Comparison of ENCODE assay signal across 1 cellular context in the genomic region with DNA sequence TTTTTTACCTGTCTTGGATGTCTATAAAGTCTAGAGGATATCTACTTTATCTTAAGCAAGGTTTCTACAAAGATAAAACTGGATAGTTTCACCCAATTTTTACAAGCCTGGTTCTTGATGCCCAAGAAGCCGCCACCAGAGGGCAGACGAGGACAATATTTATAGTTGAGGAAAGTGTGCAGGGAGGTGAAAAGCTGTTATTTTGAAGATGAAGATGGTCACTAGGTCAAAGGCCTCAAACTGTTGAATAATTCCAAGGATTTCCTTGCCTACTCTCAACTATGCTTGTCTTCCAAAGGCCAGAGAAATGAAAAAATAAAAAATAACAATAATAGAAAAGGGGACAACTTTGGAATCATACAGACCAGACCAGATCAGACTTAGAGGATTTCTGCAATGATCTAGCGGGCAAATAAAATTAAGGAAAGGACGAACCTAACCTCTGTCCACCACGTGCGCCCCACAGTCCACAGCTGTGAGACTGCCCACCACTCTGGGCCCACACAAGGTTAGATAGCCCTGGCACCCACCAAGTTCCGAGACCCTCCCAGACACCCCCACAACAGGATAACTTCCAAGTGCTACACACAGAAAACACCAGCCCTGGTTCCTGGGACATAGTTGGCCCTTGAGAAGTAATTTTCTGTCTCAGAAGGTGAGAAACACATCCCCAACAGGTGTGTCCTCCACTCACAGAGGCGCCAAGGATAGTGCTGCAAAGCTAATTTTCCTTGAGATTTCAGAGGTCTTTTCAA.
TF ChIP-seq lines count a peak whose summit lies in the region.

No MANE protein-coding gene starts in this region.

TF ChIP-seq in HCT116, 20 proteins besides CTCF, POLR2A, EP300 and RAD21 (continued from another document):
- no peak for TF ChIP-seq CBX3 (IDR thresholded peaks at IDR 0.05; ENCODE audit: low read depth)
- TF ChIP-seq SP1 (IDR thresholded peaks at IDR 0.05; ENCODE audit: low read depth): no peak
- no peak for TF ChIP-seq EGR1 (IDR thresholded peaks at IDR 0.05; ENCODE audit: low read depth)
- TF ChIP-seq SRF (IDR thresholded peaks at IDR 0.05; ENCODE audit: low read depth): no peak
